8 cellular contexts compared by ENCODE assay signal in the genomic region with DNA sequence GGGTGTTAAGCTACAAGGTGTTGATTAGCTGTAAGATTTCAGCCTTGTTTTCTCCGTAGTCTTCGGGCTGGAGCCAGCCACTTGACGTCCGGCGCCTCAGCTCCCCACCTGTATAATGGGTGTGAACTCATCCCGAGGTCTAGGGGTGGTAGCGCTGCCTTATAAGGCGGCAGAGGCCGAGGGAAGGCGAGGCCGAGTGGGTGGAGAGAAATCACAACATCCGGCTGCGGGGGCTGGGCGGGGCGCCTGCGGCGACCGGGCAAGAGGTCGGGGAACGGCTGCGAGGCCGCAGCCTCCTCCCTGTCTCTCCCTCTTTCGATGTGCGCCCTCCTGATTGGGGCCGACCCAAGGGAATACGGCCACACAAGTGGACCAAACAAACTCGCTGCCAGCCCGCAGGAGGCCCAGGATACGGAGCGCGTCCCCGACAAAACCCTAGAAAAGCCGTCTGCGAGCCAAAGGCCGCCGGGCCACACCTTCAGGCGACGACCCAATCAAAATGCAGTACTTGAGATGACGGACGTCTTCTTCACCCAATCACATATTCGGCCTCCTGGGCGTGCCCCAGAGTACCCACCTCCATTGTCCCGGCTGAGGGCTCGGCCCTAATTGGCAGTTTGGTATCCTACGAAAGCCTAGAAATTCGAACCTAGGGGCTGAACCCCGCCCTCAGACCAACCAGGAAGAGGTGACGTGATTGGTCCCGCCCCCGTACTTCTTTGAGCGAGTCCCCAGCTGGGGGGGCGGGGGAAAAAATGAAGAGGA. TPM values are rescaled to one million over a fixed set of nuclear protein-coding genes. Genes with fewer than 3 reads are reported as not detected.
DNase-seq lines count a peak whose midpoint lies in the region; ATAC-seq and TF ChIP-seq lines count a peak whose summit lies in the region.

No MANE protein-coding gene starts in this region.

- peak; percentile 86 for ATAC-seq in DND-41 (ENCODE audit: insufficient read depth, low read depth)
- peak; percentile 66 for ATAC-seq in GM21825 (IDR thresholded peaks at IDR 0.05; ENCODE audit: unreplicated experiment)

- DNase-seq in DND-41 (peak; percentile 100), Peyer's patch (peak; percentile 99 to 100 (median 100)), activated T-helper 1 cell treated with Interleukin-2 at 50 U/mL for 16 hours (ENCODE audit: low read depth) (peak; percentile 98), esophagus muscularis mucosa (ENCODE audit: extremely low spot score) (peak; percentile 100)
- DNase-seq in stimulated activated CD8-positive, alpha-beta memory T cell treated with anti-CD3 and anti-CD28 coated beads, Interleukin-7, amount 100 ng/mL, for 1 hour (ENCODE audit: low read depth in 2 of 2) = peak; percentile 97 to 98

- peaks cover 40% of the 10 kb centered on the region for H4K20me1 ChIP-seq in DND-41 (ENCODE audit: insufficient read depth, low read length)

- peak overlapping the region; percentile 59 for H3K9ac ChIP-seq in DND-41 (ENCODE audit: low read depth, low read length)
- peak overlapping the region; percentile 6 for H3K9ac ChIP-seq in muscle layer of colon (ENCODE audit: low read length)

- peak overlapping the region; percentile 72 for H2AFZ ChIP-seq in DND-41 (ENCODE audit: low read depth, low read length)

- H3K27ac ChIP-seq in DND-41 (ENCODE audit: low read length) (peak overlapping the region; percentile 85), KOPT-K1 (ENCODE audit: low read depth, low read length, poor library complexity, severe bottlenecking) (peak overlapping the region; percentile 73), Peyer's patch (peak overlapping the region; percentile 92 to 95 (median 94)), esophagus muscularis mucosa (replicated peaks in 1 of 4) (peak overlapping the region; percentile 89), muscle layer of colon (ENCODE audit: low read depth, low read length) (peak overlapping the region; percentile 75)

- peak; percentile 95 to 96 for TF ChIP-seq POLR2A in Peyer's patch (IDR thresholded peaks at IDR 0.05)
- TF ChIP-seq POLR2A in esophagus muscularis mucosa (IDR thresholded peaks at IDR 0.05; ENCODE audit: low read depth) = peak; percentile 69

- intact Hi-C loops in esophagus muscularis mucosa (cut with DNase I) = loop anchor here (2.0 kb wide), 2 partner anchors 29 to 75 kb away; no protein-coding TSS in a partner anchor

- under 1% methylated on average over 26 of the region's 52 CpGs for WGBS in esophagus muscularis mucosa

- H3K9me3 ChIP-seq in DND-41 (ENCODE audit: insufficient read depth, low read length, severe bottlenecking) = no peaks in the 10 kb centered on the region
- no peaks in the 10 kb centered on the region for H3K9me3 ChIP-seq in KOPT-K1 (ENCODE audit: insufficient read depth, low read length, poor library complexity, severe bottlenecking)
- no peaks in the 10 kb centered on the region for H3K9me3 ChIP-seq in Peyer's patch
- no peaks in the 10 kb centered on the region for H3K9me3 ChIP-seq in esophagus muscularis mucosa
- no peaks in the 10 kb centered on the region for H3K9me3 ChIP-seq in muscle layer of colon (ENCODE audit: low read length)

- peak overlapping the region; percentile 89 for H3K4me2 ChIP-seq in DND-41 (ENCODE audit: insufficient read depth, low read length)

- H3K4me3 ChIP-seq in DND-41 (ENCODE audit: low read depth in 1 of 2, low read length in 2 of 2) (peak overlapping the region; percentile 21 to 63; a peak in 3 of 4 replicates), Peyer's patch (peak overlapping the region; percentile 53 to 74 (median 57)), esophagus muscularis mucosa (peak overlapping the region; percentile 52 to 74 (median 61)), muscle layer of colon (ENCODE audit: low read depth in 1 of 2, low read length in 2 of 2) (peak overlapping the region; percentile 38 to 50)

- peaks cover 16% of the 10 kb centered on the region for H3K36me3 ChIP-seq in DND-41 (ENCODE audit: insufficient read depth, low read length)
- peaks cover 17% of the 10 kb centered on the region; the same call in 1 of the 2 replicates for H3K36me3 ChIP-seq in KOPT-K1 (ENCODE audit: insufficient read depth, low read length)
- peaks cover 0 to 10% (median 0%) of the 10 kb centered on the region in 3 donors for H3K36me3 ChIP-seq in Peyer's patch
- H3K36me3 ChIP-seq in esophagus muscularis mucosa = peaks cover 0 to 15% (median 10%) of the 10 kb centered on the region in 4 donors
- H3K36me3 ChIP-seq in muscle layer of colon (ENCODE audit: insufficient read depth, low read length) = peaks cover 9% of the 10 kb centered on the region

- no peaks in the 10 kb centered on the region for H3K27me3 ChIP-seq in DND-41 (ENCODE audit: insufficient read depth, low read length, poor library complexity)
- no peaks in the 10 kb centered on the region for H3K27me3 ChIP-seq in Peyer's patch
- H3K27me3 ChIP-seq in esophagus muscularis mucosa = no peaks in the 10 kb centered on the region
- no peaks in the 10 kb centered on the region for H3K27me3 ChIP-seq in muscle layer of colon (ENCODE audit: control insufficient read depth in 1 of 2, insufficient read depth in 2 of 2, low read length in 2 of 2)

- no peak for TF ChIP-seq EP300 in esophagus muscularis mucosa (IDR thresholded peaks at IDR 0.05)

- H3K4me1 ChIP-seq in DND-41 (ENCODE audit: insufficient read depth, low read length) (peaks cover 51% of the 10 kb centered on the region), Peyer's patch (peaks cover 0 to 38% (median 31%) of the 10 kb centered on the region in 4 donors), esophagus muscularis mucosa (peaks cover 28 to 49% (median 47%) of the 10 kb centered on the region in 4 donors), muscle layer of colon (ENCODE audit: insufficient read depth, low read length) (peaks cover 24% of the 10 kb centered on the region)

- peaks cover 44% of the 10 kb centered on the region for H3K79me2 ChIP-seq in DND-41 (ENCODE audit: insufficient read depth, low read length)

- no peak for TF ChIP-seq CTCF in DND-41 (IDR thresholded peaks at IDR 0.05; ENCODE audit: borderline replicate concordance, extremely low read depth, low read length, poor library complexity, severe bottlenecking)
- TF ChIP-seq CTCF in Peyer's patch (IDR thresholded peaks at IDR 0.05) = no peak
- TF ChIP-seq CTCF in esophagus muscularis mucosa (IDR thresholded peaks at IDR 0.05) = peak in 1 of 3 experiments; percentile 3

RNA-seq across cellular contexts. Expression of gene GRK6, which starts 0.5 kb away (rescaled TPM):
- 100 to 1,000 TPM in 1 of 4 donors, 10 to 100 TPM in 3; 36.2 to 140 (median 40.7) TPM for total RNA-seq in Peyer's patch
- total RNA-seq in esophagus muscularis mucosa = 10 to 100 TPM; 29.1 to 44.7 (median 36.3) TPM

RNA-seq across cellular contexts. Expression of gene F12, which starts 16.6 kb away (rescaled TPM):
- 10 to 100 TPM in 1 of 4 donors, 1 to 10 TPM in 3; 1.7 to 22.2 (median 7.8) TPM for total RNA-seq in Peyer's patch
- under 1 TPM in 1 of 4 donors, not detected in 3; 0.17 TPM for total RNA-seq in esophagus muscularis mucosa

RNA-seq across cellular contexts. Expression of gene PRR7, which starts 20.6 kb away (rescaled TPM):
- 1 to 10 TPM in 2 of 4 donors, under 1 TPM in 1, not detected in 1; 0.70 to 2.2 (median 1.9) TPM for total RNA-seq in Peyer's patch
- total RNA-seq in esophagus muscularis mucosa = 1 to 10 TPM in 2 of 4 donors, under 1 TPM in 2; 0.42 to 2.5 (median 1.6) TPM

RNA-seq across cellular contexts. Expression of gene PFN3, which starts 25.5 kb away (rescaled TPM):
- not detected for total RNA-seq in Peyer's patch
- total RNA-seq in esophagus muscularis mucosa = not detected

RNA-seq across cellular contexts. Expression of gene SLC34A1, which starts 41.7 kb away (rescaled TPM):
- total RNA-seq in Peyer's patch (under 1 TPM in 1 of 4 donors, not detected in 3; 0.35 TPM), esophagus muscularis mucosa (not detected)

Comparison
In these comparisons a context has a peak if more than half of its experiments do, and no peak if none do; other contexts are left out.
1. Peak in every context shown above with its lines: DNase-seq, ATAC-seq, H3K4me3 ChIP-seq and H3K27ac ChIP-seq.